In genomic region chr19:44958090-44958489, GRCh38 we compare ENCODE assay signal across 20 cellular contexts. TPM values are rescaled to one million over a fixed set of nuclear protein-coding genes. Genes with fewer than 3 reads are reported as not detected.
DNase-seq lines count a peak whose midpoint lies in the region; ATAC-seq and TF ChIP-seq lines count a peak whose summit lies in the region.
"Had no signal": no experiment of that assay in that cellular context is flagged by ENCODE, and none has a peak within 500 bp of the region (broad histone marks: within the 10 kb centered on the region; RNA-seq: fewer than 3 reads in every experiment).

No MANE protein-coding gene starts in this region.

- H3K9ac ChIP-seq in HUES6 (ENCODE audit: low read length) = peak overlapping the region; percentile 12

- intact Hi-C loops in activated CD4-positive, alpha-beta T cell treated with anti-CD3 and anti-CD28 coated beads for 36 hours (cut with DNase I, micrococcal nuclease) = loop anchor here in 1 of 2 experiments (5.0 kb wide), 1 partner anchor 929 kb away; the partner anchor contains the start of gene IRF2BP1
- intact Hi-C loops in aorta (cut with DNase I) = no loop called here

- peaks cover 8% of the 10 kb centered on the region for H3K36me3 Mint-ChIP-seq in activated CD4-positive, alpha-beta T cell treated with anti-CD3 and anti-CD28 coated beads for 36 hours (ENCODE audit: low read depth)
- peaks cover 10% of the 10 kb centered on the region for H3K36me3 Mint-ChIP-seq in activated naive CD8-positive, alpha-beta T cell treated with anti-CD3 and anti-CD28 coated beads, Interleukin-2, amount 50 U/mL, for 24 hours (ENCODE audit: low read depth)
- H3K36me3 Mint-ChIP-seq in neural crest cell (ENCODE audit: low read depth) = no peaks in the 10 kb centered on the region
- H3K36me3 Mint-ChIP-seq: natural killer cell had no signal

- H3K27me3 Mint-ChIP-seq in activated CD4-positive, alpha-beta T cell treated with anti-CD3 and anti-CD28 coated beads for 36 hours = no peaks in the 10 kb centered on the region
- no peaks in the 10 kb centered on the region for H3K27me3 Mint-ChIP-seq in activated naive CD8-positive, alpha-beta T cell treated with anti-CD3 and anti-CD28 coated beads, Interleukin-2, amount 50 U/mL, for 24 hours
- H3K27me3 Mint-ChIP-seq in neural crest cell (ENCODE audit: low read depth) = peaks cover 2% of the 10 kb centered on the region

- peaks cover 19% of the 10 kb centered on the region for H3K36me3 ChIP-seq in HUES6 (ENCODE audit: control insufficient read depth, insufficient read depth, low read length)
- H3K36me3 ChIP-seq in aorta (ENCODE audit: control insufficient read depth in 1 of 2, insufficient read depth in 2 of 2, low read length in 1 of 2) = no peaks in the 10 kb centered on the region

- no peak for TF ChIP-seq CTCF in neural crest cell (conservative IDR thresholded peaks at IDR 0.05)

- ATAC-seq in activated CD4-positive, alpha-beta T cell treated with anti-CD3 and anti-CD28 coated beads for 36 hours = no peak
- ATAC-seq in activated naive CD8-positive, alpha-beta T cell treated with anti-CD3 and anti-CD28 coated beads, Interleukin-2, amount 50 U/mL, for 24 hours = no peak
- ATAC-seq in aorta (ENCODE audit: low FRiP score) = no peak
- ATAC-seq: natural killer cell had no signal

- CTCF ChIA-PET in activated CD4-positive, alpha-beta T cell treated with anti-CD3 and anti-CD28 coated beads for 36 hours (lab: Charles Lee) = interaction anchor here (1.0 kb wide), 1 partner anchor 31 kb away, joined by 3 read pairs; no protein-coding TSS in a partner anchor

- H3K4me3 Mint-ChIP-seq in activated CD4-positive, alpha-beta T cell treated with anti-CD3 and anti-CD28 coated beads for 36 hours = no peak overlapping the region
- H3K4me3 Mint-ChIP-seq in activated naive CD8-positive, alpha-beta T cell treated with anti-CD3 and anti-CD28 coated beads, Interleukin-2, amount 50 U/mL, for 24 hours = no peak overlapping the region
- peak overlapping the region; percentile 97 for H3K4me3 Mint-ChIP-seq in neural crest cell

- peaks cover 46% of the 10 kb centered on the region for H3K4me1 Mint-ChIP-seq in activated CD4-positive, alpha-beta T cell treated with anti-CD3 and anti-CD28 coated beads for 36 hours
- peaks cover 57% of the 10 kb centered on the region for H3K4me1 Mint-ChIP-seq in activated naive CD8-positive, alpha-beta T cell treated with anti-CD3 and anti-CD28 coated beads, Interleukin-2, amount 50 U/mL, for 24 hours
- peaks cover 36% of the 10 kb centered on the region for H3K4me1 Mint-ChIP-seq in neural crest cell

- DNase-seq in activated CD4-positive, alpha-beta T cell treated with anti-CD3 and anti-CD28 coated beads for 36 hours = no peak
- DNase-seq in activated CD4-positive, alpha-beta T cell treated with anti-CD3 and anti-CD28 coated beads, Interleukin-2, amount 50 U/mL, for 1 hour = no peak
- no peak for DNase-seq in activated naive CD8-positive, alpha-beta T cell treated with anti-CD3 and anti-CD28 coated beads, Interleukin-2, amount 50 U/mL, for 24 hours
- DNase-seq in neural crest cell (ENCODE audit: low read depth, low spot score) (no peak), NCI-H128 (lab: John Stamatoyannopoulos, UW; ENCODE audit: unreplicated experiment) (no peak), aorta (no peak)
- no peak for DNase-seq in effector CD8-positive, alpha-beta T cell (lab: John Stamatoyannopoulos, UW)
- DNase-seq: activated CD8-positive, alpha-beta memory T cell treated with anti-CD3 and anti-CD28 coated beads for 24 hours; activated effector memory CD4-positive, alpha-beta T cell treated with anti-CD3 and anti-CD28 coated beads, Interleukin-2, amount 50 U/mL, for 16 hours; immature natural killer cell; natural killer cell; NCI-H1105; NCI-H2171 treated with DMSO at 0.1 percent for 48 hours; stimulated activated naive CD4-positive, alpha-beta T cell; upper lobe of left lung had no signal

- H3K9me3 Mint-ChIP-seq in activated CD4-positive, alpha-beta T cell treated with anti-CD3 and anti-CD28 coated beads for 36 hours (ENCODE audit: low read depth) = no peaks in the 10 kb centered on the region
- no peaks in the 10 kb centered on the region for H3K9me3 Mint-ChIP-seq in activated naive CD8-positive, alpha-beta T cell treated with anti-CD3 and anti-CD28 coated beads, Interleukin-2, amount 50 U/mL, for 24 hours
- H3K9me3 Mint-ChIP-seq in neural crest cell = no peaks in the 10 kb centered on the region
- H3K9me3 Mint-ChIP-seq: immature natural killer cell, natural killer cell had no signal

- peaks cover 16% of the 10 kb centered on the region; the same call in 1 of the 2 replicates for H3K4me1 ChIP-seq in HUES6 (ENCODE audit: control insufficient read depth, insufficient read depth, low read length)
- no peaks in the 10 kb centered on the region for H3K4me1 ChIP-seq in aorta (ENCODE audit: control insufficient read depth in 1 of 2, insufficient read depth in 2 of 2, low read length in 2 of 2)

- no peak overlapping the region for H3K4me3 ChIP-seq in HUES6 (ENCODE audit: low read depth, low read length)
- no peak overlapping the region for H3K4me3 ChIP-seq in aorta (ENCODE audit: low read length in 2 of 2)
- H3K4me3 ChIP-seq: lung, upper lobe of left lung had no signal

- H3K27me3 ChIP-seq in HUES6 (ENCODE audit: control insufficient read depth, insufficient read depth, low read length) (no peaks in the 10 kb centered on the region), aorta (ENCODE audit: control insufficient read depth in 1 of 2, insufficient read depth in 2 of 2, low read length in 1 of 2) (no peaks in the 10 kb centered on the region)
- H3K27me3 ChIP-seq: upper lobe of left lung had no signal

- H3K27ac ChIP-seq in HUES6 (ENCODE audit: low read depth, low read length) (no peak overlapping the region), aorta (ENCODE audit: low read depth in 1 of 2, low read length in 2 of 2) (no peak overlapping the region)
- H3K27ac ChIP-seq: C4-2B, upper lobe of left lung had no signal

- POLR2A ChIA-PET in activated CD4-positive, alpha-beta T cell treated with anti-CD3 and anti-CD28 coated beads for 36 hours (lab: Charles Lee) = interaction anchor here (0.6 to 0.7 kb wide), 2 partner anchors 176 to 215 kb away, joined by 5 to 6 read pairs; no protein-coding TSS in a partner anchor

- H3K9me3 ChIP-seq in HUES6 (ENCODE audit: control insufficient read depth, insufficient read depth, low read depth, low read length) (no peaks in the 10 kb centered on the region), aorta (ENCODE audit: control insufficient read depth, low read length) (no peaks in the 10 kb centered on the region)
- H3K9me3 ChIP-seq: upper lobe of left lung had no signal

- H3K27ac Mint-ChIP-seq in activated CD4-positive, alpha-beta T cell treated with anti-CD3 and anti-CD28 coated beads for 36 hours = peak overlapping the region; percentile 59
- peak overlapping the region; percentile 72 for H3K27ac Mint-ChIP-seq in activated naive CD8-positive, alpha-beta T cell treated with anti-CD3 and anti-CD28 coated beads, Interleukin-2, amount 50 U/mL, for 24 hours
- no peak overlapping the region for H3K27ac Mint-ChIP-seq in neural crest cell (ENCODE audit: unreplicated experiment)

- 74 to 80% methylated on average over 8 to 9 of the region's 9 CpGs for WGBS in aorta, 2 donors

RNA-seq across cellular contexts. Expression of gene CLPTM1, which starts 2.9 kb away (rescaled TPM):
- 10 to 100 TPM; 41.6 to 44.1 TPM for total RNA-seq in activated CD4-positive, alpha-beta T cell treated with anti-CD3 and anti-CD28 coated beads for 36 hours
- total RNA-seq in neural crest cell (89.9 and 93.2 TPM in 2 replicates), aorta (10 to 100 TPM; 70.6 to 72.5 TPM)
- polyA plus RNA-seq in aorta = 10 to 100 TPM; 25.7 to 81.4 TPM

RNA-seq across cellular contexts. Expression of gene APOC2, which starts 12.2 kb away (rescaled TPM):
- not detected for total RNA-seq in activated CD4-positive, alpha-beta T cell treated with anti-CD3 and anti-CD28 coated beads for 36 hours
- total RNA-seq in neural crest cell = not detected in 2 replicates
- total RNA-seq in aorta = 1 to 10 TPM; 1.2 to 1.5 TPM
- 10 to 100 TPM in 1 of 2 donors, not detected in 1; 18.8 TPM for polyA plus RNA-seq in aorta
- total RNA-seq: natural killer cell, RPMI7951 had no signal

RNA-seq across cellular contexts. Expression of gene APOC4, which starts 16.1 kb away (rescaled TPM):
- total RNA-seq in activated CD4-positive, alpha-beta T cell treated with anti-CD3 and anti-CD28 coated beads for 36 hours = not detected
- not detected in 2 replicates for total RNA-seq in neural crest cell
- total RNA-seq in aorta = not detected
- not detected for polyA plus RNA-seq in aorta
- total RNA-seq: esophagus mucosa, lung, natural killer cell, RPMI7951 had no signal
- polyA plus RNA-seq: immature natural killer cell had no signal

RNA-seq across cellular contexts. Expression of gene RELB, which starts 43.2 kb away (rescaled TPM):
- 10 to 100 TPM; 43.8 to 51.2 TPM for total RNA-seq in activated CD4-positive, alpha-beta T cell treated with anti-CD3 and anti-CD28 coated beads for 36 hours
- total RNA-seq in neural crest cell = 2.9 and 3.1 TPM in 2 replicates
- 10 to 100 TPM; 20.2 to 30.0 TPM for total RNA-seq in aorta
- 10 to 100 TPM in 1 of 2 donors, 1 to 10 TPM in 1; 7.0 to 10.6 TPM for polyA plus RNA-seq in aorta

RNA-seq across cellular contexts. Expression of gene APOC1, which starts 43.7 kb away (rescaled TPM):
- total RNA-seq in activated CD4-positive, alpha-beta T cell treated with anti-CD3 and anti-CD28 coated beads for 36 hours = 1 to 10 TPM; 2.8 to 2.9 TPM
- total RNA-seq in neural crest cell (24.9 and 25.4 TPM in 2 replicates), aorta (10 to 100 TPM; 14.8 to 22.2 TPM)
- 100 to 1,000 TPM in 1 of 2 donors, 1 to 10 TPM in 1; 7.4 to 127 TPM for polyA plus RNA-seq in aorta
- total RNA-seq: natural killer cell had no signal
